2 cellular contexts compared by ENCODE assay signal in genomic region chr7:74002474-74003017, GRCh38.
A peak's percentile ranks its signal among the peaks of the same experiment; 100 is the strongest.
TF ChIP-seq lines count a peak whose summit lies in the region.

No MANE protein-coding gene starts in this region.

TF ChIP-seq in IMR-90, 13 proteins besides CTCF, POLR2A, EP300 and RAD21:
- TF ChIP-seq MXI1 (IDR thresholded peaks at IDR 0.05; ENCODE audit: borderline replicate concordance, low read depth, low read length) (no peak), BHLHE40 (IDR thresholded peaks at IDR 0.05; ENCODE audit: low read depth, low read length) (peak; percentile 83), FOS (IDR thresholded peaks at IDR 0.05; ENCODE audit: low read depth, low read length) (peak; percentile 61)
TF ChIP-seq in IMR-90: peak in this region for 2.

TF ChIP-seq in HepG2, 621 proteins besides CTCF, POLR2A, EP300 and RAD21:
- TF ChIP-seq NFAT5 (CRISPR knock-in tag; IDR thresholded peaks at IDR 0.05): no peak
- 0 out of 2 replicates have a peak, but pooled peaks have one; percentile 35 for TF ChIP-seq FOSL2 (CRISPR knock-in tag; IDR thresholded peaks at IDR 0.05)
- no peak for TF ChIP-seq SRSF1 (optimal IDR thresholded peaks at IDR 0.05; ENCODE audit: low read depth, low read length)
- 0 out of 2 replicates have a peak, but pooled peaks have one; percentile 32 for TF ChIP-seq HNRNPL (IDR thresholded peaks at IDR 0.05; ENCODE audit: low read depth, low read length)
- no peak for TF ChIP-seq ZNF17 (CRISPR knock-in tag; IDR thresholded peaks at IDR 0.05)
- TF ChIP-seq PRPF4 (IDR thresholded peaks at IDR 0.05; ENCODE audit: low read depth, low read length, poor library complexity, severe bottlenecking): no peak
